8 cellular contexts compared by ENCODE assay signal in the genomic region with DNA sequence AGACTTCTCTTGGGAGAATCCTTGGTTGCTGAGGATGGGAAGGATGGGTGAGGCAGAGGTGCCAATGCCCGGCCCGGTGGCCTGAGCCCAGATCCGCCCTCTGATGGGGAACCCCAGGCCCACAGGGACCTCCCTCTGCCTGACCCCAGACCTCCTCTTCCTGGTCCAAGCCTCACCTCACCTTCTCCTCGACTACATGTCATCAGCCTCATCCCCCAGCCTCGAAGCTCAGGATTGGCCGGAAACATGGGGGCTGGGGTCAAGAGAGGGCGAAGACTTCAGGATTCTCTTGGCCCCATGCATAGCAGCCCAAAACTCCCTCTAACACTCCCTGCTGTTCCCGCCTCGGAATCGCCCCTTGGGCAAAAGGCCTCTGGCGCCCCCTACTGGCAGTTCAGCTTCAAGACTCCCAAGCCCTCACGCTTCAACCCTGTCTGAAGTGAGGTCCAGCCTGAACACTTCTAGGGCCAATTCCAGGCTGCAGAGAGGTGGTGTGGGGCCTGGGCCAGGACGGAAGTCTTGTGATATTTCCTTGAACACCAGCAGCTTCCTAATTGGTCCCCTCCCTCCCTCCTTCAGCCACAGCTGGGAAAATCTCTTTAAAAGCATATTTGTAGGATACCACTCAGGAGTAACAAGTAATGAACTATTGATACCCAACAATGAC. TPM values are rescaled to one million over a fixed set of nuclear protein-coding genes. Genes with fewer than 3 reads are reported as not detected.
DNase-seq lines count a peak whose midpoint lies in the region; ATAC-seq and TF ChIP-seq lines count a peak whose summit lies in the region.

No MANE protein-coding gene starts in this region.

- H3K27me3 ChIP-seq in trophoblast cell (ENCODE audit: insufficient read depth, low read length): no peaks in the 10 kb centered on the region
- no peaks in the 10 kb centered on the region for H3K27me3 ChIP-seq in upper lobe of left lung

- H3K36me3 ChIP-seq in trophoblast cell (ENCODE audit: control insufficient read depth in 1 of 2, insufficient read depth in 2 of 2, low read length in 2 of 2): no peaks in the 10 kb centered on the region
- H3K36me3 ChIP-seq in upper lobe of left lung: no peaks in the 10 kb centered on the region

- DNase-seq in NK-92 treated with Interleukin-12 subunit alpha and Interleukin-12 subunit beta, amount 100 ng/mL, for 24 hours (lab: John Stamatoyannopoulos, UW): peak; percentile 71
- DNase-seq in NK-92 (lab: John Stamatoyannopoulos, UW; ENCODE audit: unreplicated experiment): no peak
- peak; percentile 69 for DNase-seq in NCI-H1092 treated with DMSO at 0.1 percent for 48 hours (lab: John Stamatoyannopoulos, UW)
- DNase-seq in SKM-1 treated with dmso at 0.1 percent for 144 hours (lab: John Stamatoyannopoulos, UW; ENCODE audit: unreplicated experiment): peak; percentile 77
- DNase-seq in activated naive CD4-positive, alpha-beta T cell treated with anti-CD3 and anti-CD28 coated beads, Interleukin-2, amount 10 ng/mL, durations not matched to agents 7 days and 5 days: peak; percentile 92
- DNase-seq in globus pallidus (ENCODE audit: low spot score): peak; percentile 69
- DNase-seq in trophoblast cell: peak; percentile 83 to 94
- peak; percentile 64 to 91 for DNase-seq in upper lobe of left lung

- no peak overlapping the region for H3K27ac Mint-ChIP-seq in activated naive CD4-positive, alpha-beta T cell treated with anti-CD3 and anti-CD28 coated beads, Interleukin-2, amount 10 ng/mL, durations not matched to agents 7 days and 5 days

- H3K79me2 ChIP-seq in trophoblast cell (ENCODE audit: control insufficient read depth, insufficient read depth, low read length, poor library complexity): no peaks in the 10 kb centered on the region

- no peaks in the 10 kb centered on the region for H3K9me3 ChIP-seq in trophoblast cell (ENCODE audit: insufficient read depth, low read depth, low read length)
- no peaks in the 10 kb centered on the region for H3K9me3 ChIP-seq in upper lobe of left lung

- no peaks in the 10 kb centered on the region for H3K9me3 Mint-ChIP-seq in activated naive CD4-positive, alpha-beta T cell treated with anti-CD3 and anti-CD28 coated beads, Interleukin-2, amount 10 ng/mL, durations not matched to agents 7 days and 5 days

- H2BK5ac ChIP-seq in trophoblast cell (ENCODE audit: low read depth, low read length, poor library complexity): no peak overlapping the region

- no peak overlapping the region for H3K27ac ChIP-seq in trophoblast cell (ENCODE audit: low read depth, low read length)
- H3K27ac ChIP-seq in upper lobe of left lung: no peak overlapping the region

- H4K91ac ChIP-seq in trophoblast cell (ENCODE audit: low read depth, low read length): no peak overlapping the region

- H3K4me1 ChIP-seq in trophoblast cell (ENCODE audit: control insufficient read depth in 1 of 2, insufficient read depth in 2 of 2, low read length in 2 of 2) (no peaks in the 10 kb centered on the region), upper lobe of left lung (peaks cover 3 to 11% (median 7%) of the 10 kb centered on the region in 4 donors)

- no peak overlapping the region for H3K18ac ChIP-seq in trophoblast cell (ENCODE audit: low read length)

- peak; percentile 94 for ATAC-seq in upper lobe of left lung (ENCODE audit: low FRiP score in 2 of 2)

- no peak overlapping the region for H3K9ac ChIP-seq in trophoblast cell (ENCODE audit: low read length)

- no CpG with 5 or more reads among the region's 13 CpGs for WGBS in trophoblast cell (ENCODE audit: extremely low coverage, insufficient coverage, insufficient read length)
- 8 to 10% methylated on average over 5 to 13 of the region's 13 CpGs for WGBS in upper lobe of left lung, 2 donors

- no peak overlapping the region for H3K14ac ChIP-seq in trophoblast cell (ENCODE audit: low read length)

- no peak overlapping the region for H3K4me3 Mint-ChIP-seq in activated naive CD4-positive, alpha-beta T cell treated with anti-CD3 and anti-CD28 coated beads, Interleukin-2, amount 10 ng/mL, durations not matched to agents 7 days and 5 days

- CTCF ChIA-PET in activated naive CD4-positive, alpha-beta T cell treated with anti-CD3 and anti-CD28 coated beads, Interleukin-2, amount 10 ng/mL, durations not matched to agents 7 days and 5 days (lab: Charles Lee): interaction anchor here (0.8 to 6.5 kb wide), 24 partner anchors 9 to 250 kb away, joined by 3 to 116 read pairs (median 5); a partner anchor contains a TSS

- no peak for TF ChIP-seq EP300 in upper lobe of left lung (IDR thresholded peaks at IDR 0.05)

- H2AK5ac ChIP-seq in trophoblast cell (ENCODE audit: low read length): no peak overlapping the region

- H3K4ac ChIP-seq in trophoblast cell (ENCODE audit: low read depth, low read length): no peak overlapping the region

- H3K79me1 ChIP-seq in trophoblast cell (ENCODE audit: low read length): no peaks in the 10 kb centered on the region

- no peaks in the 10 kb centered on the region for H3K36me3 Mint-ChIP-seq in activated naive CD4-positive, alpha-beta T cell treated with anti-CD3 and anti-CD28 coated beads, Interleukin-2, amount 10 ng/mL, durations not matched to agents 7 days and 5 days

- no peak overlapping the region for H2BK12ac ChIP-seq in trophoblast cell (ENCODE audit: low read length)

- H2BK120ac ChIP-seq in trophoblast cell (ENCODE audit: insufficient read depth, low read length, poor library complexity): no peak overlapping the region

- H3K4me3 ChIP-seq in trophoblast cell (ENCODE audit: low read depth, low read length) (no peak overlapping the region), upper lobe of left lung (no peak overlapping the region)

- peak; percentile 94 to 98 (median 96) for TF ChIP-seq CTCF in upper lobe of left lung (IDR thresholded peaks at IDR 0.05)

- no peak overlapping the region for H3K4me2 ChIP-seq in trophoblast cell (ENCODE audit: low read length)

- H4K12ac ChIP-seq in trophoblast cell (ENCODE audit: low read depth, low read length): no peak overlapping the region

- TF ChIP-seq POLR2A in upper lobe of left lung (IDR thresholded peaks at IDR 0.05): no peak

- no peak overlapping the region for H3K23ac ChIP-seq in trophoblast cell (ENCODE audit: low read length)

- no peak overlapping the region for H4K8ac ChIP-seq in trophoblast cell (ENCODE audit: low read depth, low read length)

- H2AFZ ChIP-seq in trophoblast cell (ENCODE audit: insufficient read depth, low read length, poor library complexity): no peak overlapping the region

- peaks cover 24% of the 10 kb centered on the region for H3K4me1 Mint-ChIP-seq in activated naive CD4-positive, alpha-beta T cell treated with anti-CD3 and anti-CD28 coated beads, Interleukin-2, amount 10 ng/mL, durations not matched to agents 7 days and 5 days

- H3K27me3 Mint-ChIP-seq in activated naive CD4-positive, alpha-beta T cell treated with anti-CD3 and anti-CD28 coated beads, Interleukin-2, amount 10 ng/mL, durations not matched to agents 7 days and 5 days: peaks cover 36% of the 10 kb centered on the region

RNA-seq across cellular contexts. Expression of a gene that starts 47.2 kb away (rescaled TPM):
- 12.2 and 13.9 TPM in 2 replicates for polyA plus RNA-seq in trophoblast cell (2013)
- total RNA-seq in upper lobe of left lung: 100 to 1,000 TPM in 1 of 6 donors, 10 to 100 TPM in 5; 46.1 to 243 (median 81.4) TPM
